In genomic region chr15:99504823-99505551, GRCh38 we compare ENCODE assay signal across 9 cellular contexts.
DNase-seq lines count a peak whose midpoint lies in the region; ATAC-seq, FAIRE-seq and TF ChIP-seq lines count a peak whose summit lies in the region.
"Had no signal": no experiment of that assay in that cellular context is flagged by ENCODE, and none has a peak within 500 bp of the region (broad histone marks: within the 10 kb centered on the region; RNA-seq: fewer than 3 reads in every experiment).

No MANE protein-coding gene starts in this region.

- no peak overlapping the region for H3K4me2 ChIP-seq in endothelial cell of umbilical vein (ENCODE audit: insufficient read depth, low read length)

- CTCF ChIA-PET in endothelial cell of umbilical vein (lab: Charles Lee) (interaction anchor here (0.9 to 2.1 kb wide), 10 partner anchors 19 to 218 kb away, joined by 3 to 9 read pairs (median 4); partner anchors contain the start of gene MEF2A), A673 (lab: Charles Lee) (no interaction called here)
- CTCF ChIA-PET in naive thymus-derived CD4-positive, alpha-beta T cell (lab: Charles Lee): interaction anchor here (1.0 kb wide), 1 partner anchor 199 kb away, joined by 3 read pairs; no protein-coding TSS in a partner anchor

- H2AFZ ChIP-seq in endothelial cell of umbilical vein (ENCODE audit: low read depth, low read length): peak overlapping the region; percentile 13

- peaks cover 0 to 2% (median 0%) of the 10 kb centered on the region in 5 donors for H3K36me3 Mint-ChIP-seq in naive thymus-derived CD4-positive, alpha-beta T cell

- peaks cover 0 to 10% (median 0%) of the 10 kb centered on the region in 5 donors for H3K27me3 Mint-ChIP-seq in naive thymus-derived CD4-positive, alpha-beta T cell

- intact Hi-C loops in endothelial cell of umbilical vein (cut with micrococcal nuclease) (loop anchor here (5.0 kb wide), 1 partner anchor 103 kb away; no protein-coding TSS in a partner anchor), A673 (cut with micrococcal nuclease; ENCODE audit: unreplicated experiment) (no loop called here)
- intact Hi-C loops in naive thymus-derived CD4-positive, alpha-beta T cell (cut with micrococcal nuclease): loop anchor here in 1 of 2 donors (10.0 kb wide), 1 partner anchor 220 kb away; no protein-coding TSS in a partner anchor

- TF ChIP-seq POLR2A in GM12892 (IDR thresholded peaks at IDR 0.05; ENCODE audit: low read depth, low read length) (peak; percentile 64; the same call in 1 of the 2 replicates), endothelial cell of umbilical vein (IDR thresholded peaks at IDR 0.05; ENCODE audit: low read depth, low read length) (no peak)

- no peak overlapping the region for H3K9ac ChIP-seq in endothelial cell of umbilical vein (replicated peaks; ENCODE audit: extremely low read depth, insufficient read depth, low read length)

- H3K4me1 Mint-ChIP-seq in naive thymus-derived CD4-positive, alpha-beta T cell: peaks cover 14 to 53% (median 31%) of the 10 kb centered on the region in 7 donors

- H4K20me1 ChIP-seq in endothelial cell of umbilical vein (replicated peaks; ENCODE audit: control insufficient read depth, extremely low read depth, insufficient read depth, low read length): no peaks in the 10 kb centered on the region

- DNase-seq in GM12892 (ENCODE audit: insufficient read length) (no peak), HT1080 (ENCODE audit: low read depth) (peak; percentile 55), endothelial cell of umbilical vein (ENCODE audit: low read depth, low spot score) (peak; percentile 55), occipital lobe (lab: John Stamatoyannopoulos, UW) (no peak), A673 (ENCODE audit: low spot score) (no peak), T-helper 9 cell (no peak)
- DNase-seq in naive thymus-derived CD4-positive, alpha-beta T cell: no peak

- H3K27me3 ChIP-seq in endothelial cell of umbilical vein (ENCODE audit: control insufficient read depth in 2 of 2, insufficient read depth in 2 of 2, low read length in 2 of 2): no peaks in the 10 kb centered on the region
- no peaks in the 10 kb centered on the region for H3K27me3 ChIP-seq in A673 (replicated peaks; ENCODE audit: insufficient read depth, low read depth, low read length, poor library complexity)
- no peaks in the 10 kb centered on the region for H3K27me3 ChIP-seq in naive thymus-derived CD4-positive, alpha-beta T cell (ENCODE audit: control insufficient read depth in 2 of 2, insufficient read depth in 2 of 2, low read length in 2 of 2)

- H3K79me2 ChIP-seq in endothelial cell of umbilical vein (ENCODE audit: control insufficient read depth, insufficient read depth, low read length): no peaks in the 10 kb centered on the region

- FAIRE-seq in GM12892 (lab: Jason Lieb, UNC) (no peak), endothelial cell of umbilical vein (lab: Jason Lieb, UNC) (peak; percentile 78)
- FAIRE-seq: islet of Langerhans had no signal

- H3K9me3 ChIP-seq in endothelial cell of umbilical vein (replicated peaks; ENCODE audit: control insufficient read depth, insufficient read depth, low read length) (no peaks in the 10 kb centered on the region), A673 (ENCODE audit: low read depth, low read length, poor library complexity, severe bottlenecking) (no peaks in the 10 kb centered on the region)
- no peaks in the 10 kb centered on the region for H3K9me3 ChIP-seq in naive thymus-derived CD4-positive, alpha-beta T cell (ENCODE audit: control insufficient read depth in 2 of 3, low read length in 3 of 3)

- peak; percentile 43 for ATAC-seq in GM21423 (IDR thresholded peaks at IDR 0.05; ENCODE audit: unreplicated experiment)
- ATAC-seq in naive thymus-derived CD4-positive, alpha-beta T cell: no peak

- POLR2A ChIA-PET in endothelial cell of umbilical vein (lab: Charles Lee) (no interaction called here), A673 (lab: Charles Lee; ENCODE audit: low non-redundant PET) (no interaction called here)
- POLR2A ChIA-PET in naive thymus-derived CD4-positive, alpha-beta T cell (lab: Charles Lee): no interaction called here

- H3K27ac ChIP-seq in endothelial cell of umbilical vein (ENCODE audit: insufficient read depth, low read depth, low read length): no peak overlapping the region
- no peak overlapping the region for H3K27ac ChIP-seq in A673 (ENCODE audit: low read depth, low read length, poor library complexity, severe bottlenecking)
- no peak overlapping the region for H3K27ac ChIP-seq in naive thymus-derived CD4-positive, alpha-beta T cell (ENCODE audit: low read depth, low read length)

- H3K4me3 Mint-ChIP-seq in naive thymus-derived CD4-positive, alpha-beta T cell: peak overlapping the region in 1 of 10 donors; percentile 40

- no TSS peak for BruUV-seq in endothelial cell of umbilical vein (replicated peaks; lab: Mats Ljungman, UMichigan)
- no TSS peak for BruUV-seq in A673 (replicated peaks; lab: Mats Ljungman, UMichigan)

- H3K9me1 ChIP-seq in endothelial cell of umbilical vein (replicated peaks; ENCODE audit: control insufficient read depth, extremely low read depth, insufficient read depth, low read length): no peaks in the 10 kb centered on the region

- no peaks in the 10 kb centered on the region for H3K9me3 Mint-ChIP-seq in naive thymus-derived CD4-positive, alpha-beta T cell

- dilution Hi-C loops in endothelial cell of umbilical vein (cut with MboI; ENCODE audit: extremely low pct_ligation_motif_present, low sequenced_read_pairs): no loop called here

- peak overlapping the region in 1 of 9 donors; percentile 40 for H3K27ac Mint-ChIP-seq in naive thymus-derived CD4-positive, alpha-beta T cell

- H3K36me3 ChIP-seq in endothelial cell of umbilical vein (ENCODE audit: control insufficient read depth in 2 of 2, extremely low read depth in 1 of 2, insufficient read depth in 2 of 2, low read length in 2 of 2): no peaks in the 10 kb centered on the region
- no peaks in the 10 kb centered on the region for H3K36me3 ChIP-seq in A673 (ENCODE audit: insufficient read depth, low read length, poor library complexity, severe bottlenecking)
- no peaks in the 10 kb centered on the region for H3K36me3 ChIP-seq in naive thymus-derived CD4-positive, alpha-beta T cell (ENCODE audit: control insufficient read depth in 2 of 3, insufficient read depth in 3 of 3, low read length in 3 of 3)

- no peak overlapping the region for H3K4me3 ChIP-seq in endothelial cell of umbilical vein (replicated peaks in 1 of 3; ENCODE audit: insufficient read depth in 1 of 3, low read depth in 1 of 3, low read length in 3 of 3)
- no peak overlapping the region for H3K4me3 ChIP-seq in A673 (ENCODE audit: low read depth, low read length, poor library complexity, severe bottlenecking)
- no peak overlapping the region for H3K4me3 ChIP-seq in naive thymus-derived CD4-positive, alpha-beta T cell (ENCODE audit: low read length)

- peak in 1 of 2 donors; percentile 7 for TF ChIP-seq CTCF in endothelial cell of umbilical vein (IDR thresholded peaks at IDR 0.05; ENCODE audit: extremely low read depth in 1 of 2, insufficient read depth in 1 of 2, low read depth in 1 of 2, low read length in 2 of 2)
- no peak for TF ChIP-seq CTCF in A673 (conservative IDR thresholded peaks at IDR 0.05; ENCODE audit: low read depth, low read length)

- peaks cover 30% of the 10 kb centered on the region for H3K4me1 ChIP-seq in endothelial cell of umbilical vein (ENCODE audit: control insufficient read depth, extremely low read depth, insufficient read depth, low read length)
- H3K4me1 ChIP-seq in A673 (ENCODE audit: insufficient read depth, low read length, poor library complexity, severe bottlenecking): no peaks in the 10 kb centered on the region
- peaks cover 0 to 10% of the 10 kb centered on the region in 2 donors for H3K4me1 ChIP-seq in naive thymus-derived CD4-positive, alpha-beta T cell (ENCODE audit: control insufficient read depth in 2 of 2, insufficient read depth in 2 of 2, low read length in 2 of 2)

TF ChIP-seq in endothelial cell of umbilical vein, 7 proteins besides CTCF, POLR2A, EP300 and RAD21:
- no peak for TF ChIP-seq POLR2AphosphoS5 (IDR thresholded peaks at IDR 0.05; ENCODE audit: insufficient read depth, low read depth, low read length)
- no peak for TF ChIP-seq GATA2 (IDR thresholded peaks at IDR 0.05; ENCODE audit: insufficient read depth, insufficient read length, low read depth, low read length)
- TF ChIP-seq FOS (IDR thresholded peaks at IDR 0.05; ENCODE audit: borderline replicate concordance, insufficient read depth, low read length): peak; percentile 83
- peak; percentile 49 for TF ChIP-seq JUN (IDR thresholded peaks at IDR 0.05; ENCODE audit: borderline replicate concordance, insufficient read depth, insufficient read length, low read depth)
- TF ChIP-seq MYC (IDR thresholded peaks at IDR 0.05; ENCODE audit: low read depth, low read length): no peak
- no peak for TF ChIP-seq EZH2 (IDR thresholded peaks at IDR 0.05; ENCODE audit: borderline replicate concordance, low read depth, low read length, severe bottlenecking)
- no peak for TF ChIP-seq MAX (IDR thresholded peaks at IDR 0.05; ENCODE audit: insufficient read depth, insufficient read length)

Comparison
In these comparisons a context has a peak if more than half of its experiments do, and no peak if none do; other contexts are left out.
1. DNase-seq: peak in HT1080 (single experiment) and endothelial cell of umbilical vein (single experiment); none in GM12892 (single experiment), occipital lobe (single experiment), A673 (single experiment), T-helper 9 cell (single experiment) and naive thymus-derived CD4-positive, alpha-beta T cell (0 of 9).